37 cellular contexts compared by ENCODE assay signal in genomic region chr3:184388936-184389230, GRCh38. TPM values are rescaled to one million over a fixed set of nuclear protein-coding genes. Genes with fewer than 3 reads are reported as not detected.
"Had no signal": no experiment of that assay in that cellular context is flagged by ENCODE, and none has a peak within 500 bp of the region (broad histone marks: within the 10 kb centered on the region; RNA-seq: fewer than 3 reads in every experiment).

No MANE protein-coding gene starts in this region.

- H3K27ac Mint-ChIP-seq: activated CD4-positive, alpha-beta T cell treated with anti-CD3 and anti-CD28 coated beads for 36 hours; activated CD4-positive, alpha-beta T cell treated with anti-CD3 and anti-CD28 coated beads, Interleukin-2, amount 10 ng/mL, durations not matched to agents 7 days and 5 days; activated naive CD4-positive, alpha-beta T cell treated with anti-CD3 and anti-CD28 coated beads for 36 hours; activated naive CD4-positive, alpha-beta T cell treated with anti-CD3 and anti-CD28 coated beads, Interleukin-2, amount 50 U/mL, for 72 hours; activated T-helper 1 cell treated with anti-CD3 and anti-CD28 coated beads, Interleukin-12 subunit alpha, Interleukin-12 subunit beta, Interleukin-2, Interleukin-4 antibody, amounts not matched to agents 30 ng/mL and 10 ng/mL and 1 ng/mL, durations not matched to agents 14 hours and 24 hours and 36 hours; T-helper 1 cell treated with Interleukin-12 subunit alpha and Interleukin-12 subunit beta and Interleukin-4 antibody, amounts not matched to agents 30 μg/mL and 1 μg/mL, for 36 hours; T-helper 2 cell treated with Interferon-gamma antibody and Interleukin-4, amounts not matched to agents 5 μg/mL and 100 μg/mL, for 36 hours had no signal

- H3K4me2 ChIP-seq: KMS-11, SK-N-SH had no signal

- H3K4me3 ChIP-seq: adrenal gland, body of pancreas, breast epithelium, Peyer's patch, SJSA1 had no signal

- H3K27me3 ChIP-seq: adrenal gland, body of pancreas, breast epithelium, Peyer's patch, SJSA1 had no signal

- H3K27ac ChIP-seq: adrenal gland, body of pancreas, breast epithelium, KMS-11, Peyer's patch, SJSA1 had no signal

- H3K9me3 Mint-ChIP-seq: activated CD4-positive, alpha-beta T cell treated with anti-CD3 and anti-CD28 coated beads, Interleukin-2, amount 10 ng/mL, durations not matched to agents 7 days and 5 days; activated naive CD4-positive, alpha-beta T cell treated with anti-CD3 and anti-CD28 coated beads for 36 hours; activated naive CD4-positive, alpha-beta T cell treated with anti-CD3 and anti-CD28 coated beads, Interleukin-2, amount 50 U/mL, for 72 hours; activated T-cell treated with anti-CD3 and anti-CD28 coated beads, Interleukin-2, amount 50 U/mL, for 4 hours; activated T-helper 1 cell treated with anti-CD3 and anti-CD28 coated beads, Interleukin-12 subunit alpha, Interleukin-12 subunit beta, Interleukin-2, Interleukin-4 antibody, amounts not matched to agents 30 ng/mL and 10 ng/mL and 1 ng/mL, durations not matched to agents 14 hours and 24 hours and 36 hours; T-helper 1 cell treated with Interleukin-12 subunit alpha and Interleukin-12 subunit beta and Interleukin-4 antibody, amounts not matched to agents 30 μg/mL and 1 μg/mL, for 36 hours; T-helper 2 cell treated with Interferon-gamma antibody and Interleukin-4, amounts not matched to agents 5 μg/mL and 100 μg/mL, for 36 hours had no signal

- H3K4me1 Mint-ChIP-seq: activated CD4-positive, alpha-beta T cell treated with anti-CD3 and anti-CD28 coated beads for 36 hours; activated CD4-positive, alpha-beta T cell treated with anti-CD3 and anti-CD28 coated beads, Interleukin-2, amount 10 ng/mL, durations not matched to agents 7 days and 5 days had no signal

- DNase-seq: activated CD4-positive, alpha-beta T cell treated with anti-CD3 and anti-CD28 coated beads for 36 hours; activated CD4-positive, alpha-beta T cell treated with anti-CD3 and anti-CD28 coated beads, Interleukin-2, amount 10 ng/mL, durations not matched to agents 7 days and 5 days; activated CD4-positive, alpha-beta T cell treated with anti-CD3 and anti-CD28 coated beads, Interleukin-2, amount 50 U/mL, for 48 hours; activated CD8-positive, alpha-beta memory T cell treated with anti-CD3 and anti-CD28 coated beads, Interleukin-2, amount 50 U/mL, for 4 hours; activated gamma-delta T cell treated with Interleukin-2 at 50 U/mL for 16 hours; activated naive CD4-positive, alpha-beta T cell treated with anti-CD3 and anti-CD28 coated beads for 36 hours; activated T-cell treated with anti-CD3 and anti-CD28 coated beads for 4 hours; activated T-cell treated with anti-CD3 and anti-CD28 coated beads, Interleukin-2, amount 50 U/mL, for 4 hours; body of pancreas; caudate nucleus; cerebellar nuclear complex; MM.1S; MV-4-11; NCI-H1092; NCI-H1436 treated with DMSO at 0.1 percent for 48 hours; NCI-H1694 treated with DMSO at 0.1 percent for 48 hours; NCI-H2029; NCI-H345; NCI-H524 treated with DMSO at 0.1 percent for 48 hours; PC-3; Peyer's patch; RPMI8226; SHP77 treated with DMSO at 0.1 percent for 48 hours; SK-N-SH had no signal

- H3K36me3 ChIP-seq: adrenal gland, breast epithelium, Peyer's patch, SJSA1 had no signal

- FAIRE-seq: astrocyte, TTC549 had no signal

- H3K9me3 ChIP-seq: adrenal gland, body of pancreas, breast epithelium, Peyer's patch, SJSA1, SK-N-SH had no signal

- H3K4me3 Mint-ChIP-seq: activated CD4-positive, alpha-beta T cell treated with anti-CD3 and anti-CD28 coated beads for 36 hours; activated CD4-positive, alpha-beta T cell treated with anti-CD3 and anti-CD28 coated beads, Interleukin-2, amount 10 ng/mL, durations not matched to agents 7 days and 5 days; activated naive CD4-positive, alpha-beta T cell treated with anti-CD3 and anti-CD28 coated beads for 36 hours; activated T-cell treated with anti-CD3 and anti-CD28 coated beads, Interleukin-2, amount 50 U/mL, for 4 hours; activated T-helper 1 cell treated with anti-CD3 and anti-CD28 coated beads, Interleukin-12 subunit alpha, Interleukin-12 subunit beta, Interleukin-2, Interleukin-4 antibody, amounts not matched to agents 30 ng/mL and 10 ng/mL and 1 ng/mL, durations not matched to agents 14 hours and 24 hours and 36 hours; T-helper 1 cell treated with Interleukin-12 subunit alpha and Interleukin-12 subunit beta and Interleukin-4 antibody, amounts not matched to agents 30 μg/mL and 1 μg/mL, for 36 hours; T-helper 2 cell treated with Interferon-gamma antibody and Interleukin-4, amounts not matched to agents 5 μg/mL and 100 μg/mL, for 36 hours had no signal

- H3K36me3 Mint-ChIP-seq: activated naive CD4-positive, alpha-beta T cell treated with anti-CD3 and anti-CD28 coated beads, Interleukin-2, amount 50 U/mL, for 72 hours had no signal

- H3K9ac ChIP-seq: KMS-11, SK-N-SH had no signal

- H3K4me1 ChIP-seq: adrenal gland, body of pancreas, breast epithelium, Peyer's patch, SJSA1 had no signal

- ATAC-seq: activated CD4-positive, alpha-beta T cell treated with anti-CD3 and anti-CD28 coated beads for 36 hours; activated CD4-positive, CD25-positive, alpha-beta regulatory T cell treated with anti-CD3 and anti-CD28 coated beads, Interleukin-2, amount 50 U/mL, for 24 hours; activated naive CD4-positive, alpha-beta T cell treated with anti-CD3 and anti-CD28 coated beads, Interleukin-2, amount 50 U/mL, for 72 hours; activated T-cell treated with anti-CD3 and anti-CD28 coated beads, Interleukin-2, amount 50 U/mL, for 4 hours; body of pancreas; PC-3 had no signal

RNA-seq across cellular contexts. Expression of gene CHRD, which starts 9.0 kb away (rescaled TPM):
- total RNA-seq: activated CD4-positive, alpha-beta T cell treated with anti-CD3 and anti-CD28 coated beads, Interleukin-2, amount 10 ng/mL, durations not matched to agents 7 days and 5 days; activated naive CD4-positive, alpha-beta T cell treated with anti-CD3 and anti-CD28 coated beads for 36 hours; activated T-helper 1 cell treated with anti-CD3 and anti-CD28 coated beads, Interleukin-12 subunit alpha, Interleukin-12 subunit beta, Interleukin-2, Interleukin-4 antibody, amounts not matched to agents 30 ng/mL and 10 ng/mL and 1 ng/mL, durations not matched to agents 14 hours and 24 hours and 36 hours; PC-3 had no signal

RNA-seq across cellular contexts. Expression of gene THPO, which starts 10.9 kb away (rescaled TPM):
- total RNA-seq: activated CD4-positive, alpha-beta T cell treated with anti-CD3 and anti-CD28 coated beads for 36 hours; activated CD4-positive, alpha-beta T cell treated with anti-CD3 and anti-CD28 coated beads, Interleukin-2, amount 10 ng/mL, durations not matched to agents 7 days and 5 days; activated naive CD4-positive, alpha-beta T cell treated with anti-CD3 and anti-CD28 coated beads for 36 hours; activated naive CD4-positive, alpha-beta T cell treated with anti-CD3 and anti-CD28 coated beads, Interleukin-2, amount 50 U/mL, for 72 hours; activated T-cell treated with anti-CD3 and anti-CD28 coated beads, Interleukin-2, amount 50 U/mL, for 4 hours; activated T-helper 1 cell treated with anti-CD3 and anti-CD28 coated beads, Interleukin-12 subunit alpha, Interleukin-12 subunit beta, Interleukin-2, Interleukin-4 antibody, amounts not matched to agents 30 ng/mL and 10 ng/mL and 1 ng/mL, durations not matched to agents 14 hours and 24 hours and 36 hours; body of pancreas; LHCN-M2; NCI-H460; PC-3; SJSA1 had no signal
